ENCODE assay signal across 1 cellular context in the genomic region with DNA sequence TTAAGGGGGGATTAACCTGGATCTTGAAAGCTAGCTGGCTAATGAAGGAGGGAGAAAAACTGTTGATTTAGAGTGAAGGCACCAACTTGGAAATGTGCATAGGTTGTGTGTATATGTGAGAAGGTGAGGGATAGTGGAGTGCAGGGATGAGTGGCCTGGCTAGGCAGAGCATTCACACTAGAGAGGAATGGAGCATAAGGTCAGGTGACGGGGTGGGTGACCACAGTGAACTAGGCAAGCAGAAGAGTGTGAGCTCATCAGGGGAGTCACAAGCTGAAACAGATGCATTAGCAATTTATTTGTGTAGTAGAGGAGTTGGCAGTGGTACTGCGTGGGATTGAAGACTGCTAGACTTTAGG.
TF ChIP-seq lines count a peak whose summit lies in the region.

No MANE protein-coding gene starts in this region.

TF ChIP-seq in HEK293, 187 proteins besides CTCF, POLR2A, EP300 and RAD21 (continued from another document):
- TF ChIP-seq, protein P1, sequence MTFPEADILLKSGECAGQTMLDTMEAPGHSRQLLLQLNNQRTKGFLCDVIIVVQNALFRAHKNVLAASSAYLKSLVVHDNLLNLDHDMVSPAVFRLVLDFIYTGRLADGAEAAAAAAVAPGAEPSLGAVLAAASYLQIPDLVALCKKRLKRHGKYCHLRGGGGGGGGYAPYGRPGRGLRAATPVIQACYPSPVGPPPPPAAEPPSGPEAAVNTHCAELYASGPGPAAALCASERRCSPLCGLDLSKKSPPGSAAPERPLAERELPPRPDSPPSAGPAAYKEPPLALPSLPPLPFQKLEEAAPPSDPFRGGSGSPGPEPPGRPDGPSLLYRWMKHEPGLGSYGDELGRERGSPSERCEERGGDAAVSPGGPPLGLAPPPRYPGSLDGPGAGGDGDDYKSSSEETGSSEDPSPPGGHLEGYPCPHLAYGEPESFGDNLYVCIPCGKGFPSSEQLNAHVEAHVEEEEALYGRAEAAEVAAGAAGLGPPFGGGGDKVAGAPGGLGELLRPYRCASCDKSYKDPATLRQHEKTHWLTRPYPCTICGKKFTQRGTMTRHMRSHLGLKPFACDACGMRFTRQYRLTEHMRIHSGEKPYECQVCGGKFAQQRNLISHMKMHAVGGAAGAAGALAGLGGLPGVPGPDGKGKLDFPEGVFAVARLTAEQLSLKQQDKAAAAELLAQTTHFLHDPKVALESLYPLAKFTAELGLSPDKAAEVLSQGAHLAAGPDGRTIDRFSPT (tag by site-specific recombination; IDR thresholded peaks at IDR 0.05), result peak; percentile 38; the same call in 1 of the 2 replicates
- TF ChIP-seq ZNF175 (tag by site-specific recombination; IDR thresholded peaks at IDR 0.05) (no peak), ZNF600 (tag by site-specific recombination; IDR thresholded peaks at IDR 0.05) (peak; percentile 71; the same call in 1 of the 2 replicates), ZFP69B (tag by site-specific recombination; IDR thresholded peaks at IDR 0.05) (0 out of 2 replicates have a peak, but pooled peaks have one; percentile 20), ZNF404 (tag by site-specific recombination; IDR thresholded peaks at IDR 0.05) (no peak), SP3 (tag by site-specific recombination; IDR thresholded peaks at IDR 0.05) (no peak), SCRT2 (tag by site-specific recombination; IDR thresholded peaks at IDR 0.05) (peak; percentile 66), BCL11A (tag by site-specific recombination; IDR thresholded peaks at IDR 0.05; ENCODE audit: low read depth) (0 out of 2 replicates have a peak, but pooled peaks have one; percentile 50), ZNF623 (tag by site-specific recombination; IDR thresholded peaks at IDR 0.05) (no peak), ZNF157 (tag by site-specific recombination; IDR thresholded peaks at IDR 0.05) (no peak), ZNF626 (tag by site-specific recombination; IDR thresholded peaks at IDR 0.05) (no peak), ZNF843 (tag by site-specific recombination; IDR thresholded peaks at IDR 0.05) (0 out of 2 replicates have a peak, but pooled peaks have one; percentile 25), ZNF510 (tag by site-specific recombination; IDR thresholded peaks at IDR 0.05; ENCODE audit: insufficient replicate concordance) (no peak), FEZF1 (tag by site-specific recombination; IDR thresholded peaks at IDR 0.05) (no peak)
- TF ChIP-seq, protein P2, sequence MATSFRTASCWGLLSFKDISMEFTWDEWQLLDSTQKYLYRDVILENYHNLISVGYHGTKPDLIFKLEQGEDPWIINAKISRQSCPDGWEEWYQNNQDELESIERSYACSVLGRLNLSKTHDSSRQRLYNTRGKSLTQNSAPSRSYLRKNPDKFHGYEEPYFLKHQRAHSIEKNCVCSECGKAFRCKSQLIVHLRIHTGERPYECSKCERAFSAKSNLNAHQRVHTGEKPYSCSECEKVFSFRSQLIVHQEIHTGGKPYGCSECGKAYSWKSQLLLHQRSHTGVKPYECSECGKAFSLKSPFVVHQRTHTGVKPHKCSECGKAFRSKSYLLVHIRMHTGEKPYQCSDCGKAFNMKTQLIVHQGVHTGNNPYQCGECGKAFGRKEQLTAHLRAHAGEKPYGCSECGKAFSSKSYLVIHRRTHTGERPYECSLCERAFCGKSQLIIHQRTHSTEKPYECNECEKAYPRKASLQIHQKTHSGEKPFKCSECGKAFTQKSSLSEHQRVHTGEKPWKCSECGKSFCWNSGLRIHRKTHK (tag by site-specific recombination; IDR thresholded peaks at IDR 0.05), result no peak
- TF ChIP-seq, protein P3, sequence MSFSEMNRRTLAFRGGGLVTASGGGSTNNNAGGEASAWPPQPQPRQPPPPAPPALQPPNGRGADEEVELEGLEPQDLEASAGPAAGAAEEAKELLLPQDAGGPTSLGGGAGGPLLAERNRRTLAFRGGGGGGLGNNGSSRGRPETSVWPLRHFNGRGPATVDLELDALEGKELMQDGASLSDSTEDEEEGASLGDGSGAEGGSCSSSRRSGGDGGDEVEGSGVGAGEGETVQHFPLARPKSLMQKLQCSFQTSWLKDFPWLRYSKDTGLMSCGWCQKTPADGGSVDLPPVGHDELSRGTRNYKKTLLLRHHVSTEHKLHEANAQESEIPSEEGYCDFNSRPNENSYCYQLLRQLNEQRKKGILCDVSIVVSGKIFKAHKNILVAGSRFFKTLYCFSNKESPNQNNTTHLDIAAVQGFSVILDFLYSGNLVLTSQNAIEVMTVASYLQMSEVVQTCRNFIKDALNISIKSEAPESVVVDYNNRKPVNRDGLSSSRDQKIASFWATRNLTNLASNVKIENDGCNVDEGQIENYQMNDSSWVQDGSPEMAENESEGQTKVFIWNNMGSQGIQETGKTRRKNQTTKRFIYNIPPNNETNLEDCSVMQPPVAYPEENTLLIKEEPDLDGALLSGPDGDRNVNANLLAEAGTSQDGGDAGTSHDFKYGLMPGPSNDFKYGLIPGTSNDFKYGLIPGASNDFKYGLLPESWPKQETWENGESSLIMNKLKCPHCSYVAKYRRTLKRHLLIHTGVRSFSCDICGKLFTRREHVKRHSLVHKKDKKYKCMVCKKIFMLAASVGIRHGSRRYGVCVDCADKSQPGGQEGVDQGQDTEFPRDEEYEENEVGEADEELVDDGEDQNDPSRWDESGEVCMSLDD (tag by site-specific recombination; IDR thresholded peaks at IDR 0.05), result no peak
